Comparison of ENCODE assay signal across 16 cellular contexts in the genomic region with DNA sequence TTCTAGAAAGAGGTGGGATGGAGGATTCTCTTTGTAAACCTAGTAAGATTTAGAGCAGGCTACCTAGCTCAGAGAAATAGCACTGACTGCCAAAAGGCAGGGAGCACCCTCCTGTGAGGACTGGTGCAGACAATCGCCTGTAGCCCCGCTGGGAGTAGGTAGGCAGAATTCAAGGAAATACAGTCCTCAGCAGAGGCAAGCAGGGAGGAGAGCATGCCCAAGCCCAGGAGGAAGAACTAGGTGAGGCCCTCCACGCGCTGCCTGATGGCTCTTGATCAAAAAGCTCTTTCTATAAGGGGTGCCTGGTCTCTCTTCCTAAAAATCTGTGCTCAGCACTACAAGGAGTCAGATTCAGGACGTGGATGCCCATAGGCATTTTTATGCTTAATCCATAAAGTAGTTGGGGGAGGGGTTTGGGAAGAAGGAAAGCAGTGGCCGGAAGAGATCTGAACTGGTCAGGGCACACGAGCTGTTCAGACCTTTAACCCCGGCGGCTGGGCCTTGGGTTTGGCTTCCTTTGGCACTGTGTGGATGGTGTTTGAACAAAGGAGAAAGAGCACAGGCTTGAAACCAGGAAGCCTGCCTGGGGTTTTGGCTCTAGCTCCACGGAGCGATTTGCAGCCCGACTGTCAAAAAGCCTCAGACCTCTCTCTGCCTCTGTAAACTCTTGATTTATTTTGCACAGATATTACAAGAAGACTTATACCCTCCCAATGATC.
A peak's percentile ranks its signal among the peaks of the same experiment; 100 is the strongest.
DNase-seq lines count a peak whose midpoint lies in the region; ATAC-seq, FAIRE-seq and TF ChIP-seq lines count a peak whose summit lies in the region.
"Had no signal": no experiment of that assay in that cellular context is flagged by ENCODE, and none has a peak within 500 bp of the region (broad histone marks: within the 10 kb centered on the region; RNA-seq: fewer than 3 reads in every experiment).

No MANE protein-coding gene starts in this region.

- POLR2A ChIA-PET in WTC11 (lab: Charles Lee), result no interaction called here

- H3K36me3 Mint-ChIP-seq in WTC11, result peaks cover 3% of the 10 kb centered on the region; the same call in 1 of the 2 replicates
- H3K36me3 Mint-ChIP-seq: activated naive CD4-positive, alpha-beta T cell treated with anti-CD3 and anti-CD28 coated beads, Interleukin-2, amount 10 ng/mL, durations not matched to agents 7 days and 5 days had no signal

- H3K27me3 Mint-ChIP-seq in WTC11 (ENCODE audit: low read depth), result peaks cover 25% of the 10 kb centered on the region

- 33 to 59% (median 43%) methylated on average over 12 of the region's 12 CpGs for WGBS in small intestine, 3 donors

- peaks cover 10% of the 10 kb centered on the region in 2 donors for H3K4me1 ChIP-seq in small intestine (ENCODE audit: control insufficient read depth in 2 of 2, insufficient read depth in 1 of 2, low read depth in 1 of 2, low read length in 1 of 2)
- H3K4me1 ChIP-seq: BLaER1 had no signal

- no peak overlapping the region for H3K27ac Mint-ChIP-seq in WTC11
- H3K27ac Mint-ChIP-seq: activated CD4-positive, alpha-beta T cell treated with anti-CD3 and anti-CD28 coated beads, Interleukin-2, amount 10 ng/mL, durations not matched to agents 24 days and 14 days; activated naive CD4-positive, alpha-beta T cell treated with anti-CD3 and anti-CD28 coated beads, Interleukin-2, amount 10 ng/mL, durations not matched to agents 7 days and 5 days had no signal

- H3K4me3 ChIP-seq in small intestine (ENCODE audit: low read depth in 1 of 2, low read length in 2 of 2), result no peak overlapping the region
- H3K4me3 ChIP-seq: BLaER1 had no signal

- H3K9me3 Mint-ChIP-seq in WTC11, result peaks cover 12% of the 10 kb centered on the region
- H3K9me3 Mint-ChIP-seq: activated CD4-positive, alpha-beta T cell treated with anti-CD3 and anti-CD28 coated beads, Interleukin-2, amount 10 ng/mL, durations not matched to agents 24 days and 14 days; activated naive CD4-positive, alpha-beta T cell treated with anti-CD3 and anti-CD28 coated beads, Interleukin-2, amount 10 ng/mL, durations not matched to agents 7 days and 5 days had no signal

- peaks cover 66% of the 10 kb centered on the region for H3K4me1 Mint-ChIP-seq in WTC11
- H3K4me1 Mint-ChIP-seq: activated naive CD4-positive, alpha-beta T cell treated with anti-CD3 and anti-CD28 coated beads, Interleukin-2, amount 10 ng/mL, durations not matched to agents 7 days and 5 days had no signal

- CTCF ChIA-PET in WTC11 (lab: Charles Lee), result no interaction called here

- H3K36me3 ChIP-seq in small intestine (ENCODE audit: control insufficient read depth in 2 of 2, insufficient read depth in 2 of 2, low read length in 2 of 2), result no peaks in the 10 kb centered on the region
- H3K36me3 ChIP-seq: BLaER1 had no signal

- no peaks in the 10 kb centered on the region for H3K27me3 ChIP-seq in small intestine (ENCODE audit: control insufficient read depth in 2 of 2, insufficient read depth in 2 of 2, low read length in 2 of 2)
- H3K27me3 ChIP-seq: BLaER1 had no signal

- peak; percentile 29 for DNase-seq in WTC11 (ENCODE audit: low spot score)
- DNase-seq in globus pallidus (ENCODE audit: low spot score), result peak; percentile 40
- peak; percentile 37 for DNase-seq in medulla oblongata (ENCODE audit: extremely low spot score)
- DNase-seq in small intestine, result peak; percentile 82
- DNase-seq in NCI-H524 treated with DMSO at 0.1 percent for 48 hours (lab: John Stamatoyannopoulos, UW), result no peak
- DNase-seq in SW480 (ENCODE audit: low spot score), result no peak
- DNase-seq in NCI-H2081 treated with DMSO at 0.1 percent for 48 hours (lab: John Stamatoyannopoulos, UW), result no peak
- no peak for DNase-seq in stimulated activated CD4-positive, alpha-beta T cell treated with anti-CD3 and anti-CD28 coated beads, Interleukin-12 subunit alpha, Interleukin-12 subunit beta, amount 100 ng/mL, for 4 hours
- DNase-seq: activated CD4-positive, alpha-beta T cell treated with anti-CD3 and anti-CD28 coated beads, Interleukin-2, amount 10 ng/mL, durations not matched to agents 24 days and 14 days; activated naive CD4-positive, alpha-beta T cell treated with anti-CD3 and anti-CD28 coated beads, Interleukin-2, amount 10 ng/mL, durations not matched to agents 7 days and 5 days; DMS 273 treated with DMSO at 0.1 percent for 48 hours; effector CD4-positive, alpha-beta T cell; midbrain; NCI-H1436 treated with DMSO at 0.1 percent for 48 hours; NCI-H510A treated with DMSO at 0.1 percent for 48 hours had no signal

- FAIRE-seq in small intestine (lab: Jason Lieb, UNC), result no peak

- no peak overlapping the region for H3K4me3 Mint-ChIP-seq in WTC11
- H3K4me3 Mint-ChIP-seq: activated CD4-positive, alpha-beta T cell treated with anti-CD3 and anti-CD28 coated beads, Interleukin-2, amount 10 ng/mL, durations not matched to agents 24 days and 14 days; activated naive CD4-positive, alpha-beta T cell treated with anti-CD3 and anti-CD28 coated beads, Interleukin-2, amount 10 ng/mL, durations not matched to agents 7 days and 5 days had no signal

- no peaks in the 10 kb centered on the region for H3K9me3 ChIP-seq in small intestine (ENCODE audit: control insufficient read depth, low read depth)

- peak overlapping the region in 1 of 2 donors; percentile 38 for H3K27ac ChIP-seq in small intestine (ENCODE audit: low read depth in 1 of 2, low read length in 1 of 2)
- H3K27ac ChIP-seq: BLaER1 had no signal

- no peak for TF ChIP-seq CTCF in WTC11 (IDR thresholded peaks at IDR 0.05)

- ATAC-seq in WTC11, result peak; percentile 51

TF ChIP-seq in WTC11, 78 proteins besides CTCF, POLR2A, EP300 and RAD21:
- TF ChIP-seq, protein P1, sequence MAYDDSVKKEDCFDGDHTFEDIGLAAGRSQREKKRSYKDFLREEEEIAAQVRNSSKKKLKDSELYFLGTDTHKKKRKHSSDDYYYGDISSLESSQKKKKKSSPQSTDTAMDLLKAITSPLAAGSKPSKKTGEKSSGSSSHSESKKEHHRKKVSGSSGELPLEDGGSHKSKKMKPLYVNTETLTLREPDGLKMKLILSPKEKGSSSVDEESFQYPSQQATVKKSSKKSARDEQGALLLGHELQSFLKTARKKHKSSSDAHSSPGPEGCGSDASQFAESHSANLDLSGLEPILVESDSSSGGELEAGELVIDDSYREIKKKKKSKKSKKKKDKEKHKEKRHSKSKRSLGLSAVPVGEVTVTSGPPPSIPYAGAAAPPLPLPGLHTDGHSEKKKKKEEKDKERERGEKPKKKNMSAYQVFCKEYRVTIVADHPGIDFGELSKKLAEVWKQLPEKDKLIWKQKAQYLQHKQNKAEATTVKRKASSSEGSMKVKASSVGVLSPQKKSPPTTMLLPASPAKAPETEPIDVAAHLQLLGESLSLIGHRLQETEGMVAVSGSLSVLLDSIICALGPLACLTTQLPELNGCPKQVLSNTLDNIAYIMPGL (CRISPR knock-in tag; IDR thresholded peaks at IDR 0.05), result no peak
- TF ChIP-seq, protein P2, sequence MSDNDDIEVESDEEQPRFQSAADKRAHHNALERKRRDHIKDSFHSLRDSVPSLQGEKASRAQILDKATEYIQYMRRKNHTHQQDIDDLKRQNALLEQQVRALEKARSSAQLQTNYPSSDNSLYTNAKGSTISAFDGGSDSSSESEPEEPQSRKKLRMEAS (CRISPR knock-in tag; IDR thresholded peaks at IDR 0.05), result no peak
- TF ChIP-seq ZNF219 (CRISPR knock-in tag; IDR thresholded peaks at IDR 0.05; ENCODE audit: borderline replicate concordance) (no peak), ZNF263 (CRISPR knock-in tag; IDR thresholded peaks at IDR 0.05; ENCODE audit: low read depth) (peak; percentile 61), ZNF425 (CRISPR knock-in tag; conservative IDR thresholded peaks at IDR 0.05) (no peak)

Comparison
In these comparisons a context has a peak if more than half of its experiments do, and no peak if none do; other contexts are left out.
1. DNase-seq: peak in WTC11 (single experiment), globus pallidus (single experiment), medulla oblongata (single experiment) and small intestine (single experiment); none in NCI-H524 treated with DMSO at 0.1 percent for 48 hours (single experiment), SW480 (single experiment), NCI-H2081 treated with DMSO at 0.1 percent for 48 hours (single experiment) and stimulated activated CD4-positive, alpha-beta T cell treated with anti-CD3 and anti-CD28 coated beads, Interleukin-12 subunit alpha, Interleukin-12 subunit beta, amount 100 ng/mL, for 4 hours (single experiment).